1 cellular context compared by ENCODE assay signal in genomic region chr6:131955192-131955591, GRCh38.
TF ChIP-seq lines count a peak whose summit lies in the region.

No MANE protein-coding gene starts in this region.

TF ChIP-seq in GM23338, 12 proteins besides CTCF, POLR2A, EP300 and RAD21 (continued from another document):
- TF ChIP-seq ZNF462 (CRISPR knock-in tag; IDR thresholded peaks at IDR 0.05) (no peak), NANOG (IDR thresholded peaks at IDR 0.05; ENCODE audit: borderline replicate concordance) (no peak), EZH2phosphoT487 (IDR thresholded peaks at IDR 0.05; ENCODE audit: unreplicated experiment) (no peak), STAT1 (IDR thresholded peaks at IDR 0.05; ENCODE audit: unreplicated experiment) (no peak), ZNF331 (CRISPR knock-in tag; IDR thresholded peaks at IDR 0.05; ENCODE audit: low read depth) (no peak)
